Comparison of ENCODE assay signal across 1 cellular context in the genomic region with DNA sequence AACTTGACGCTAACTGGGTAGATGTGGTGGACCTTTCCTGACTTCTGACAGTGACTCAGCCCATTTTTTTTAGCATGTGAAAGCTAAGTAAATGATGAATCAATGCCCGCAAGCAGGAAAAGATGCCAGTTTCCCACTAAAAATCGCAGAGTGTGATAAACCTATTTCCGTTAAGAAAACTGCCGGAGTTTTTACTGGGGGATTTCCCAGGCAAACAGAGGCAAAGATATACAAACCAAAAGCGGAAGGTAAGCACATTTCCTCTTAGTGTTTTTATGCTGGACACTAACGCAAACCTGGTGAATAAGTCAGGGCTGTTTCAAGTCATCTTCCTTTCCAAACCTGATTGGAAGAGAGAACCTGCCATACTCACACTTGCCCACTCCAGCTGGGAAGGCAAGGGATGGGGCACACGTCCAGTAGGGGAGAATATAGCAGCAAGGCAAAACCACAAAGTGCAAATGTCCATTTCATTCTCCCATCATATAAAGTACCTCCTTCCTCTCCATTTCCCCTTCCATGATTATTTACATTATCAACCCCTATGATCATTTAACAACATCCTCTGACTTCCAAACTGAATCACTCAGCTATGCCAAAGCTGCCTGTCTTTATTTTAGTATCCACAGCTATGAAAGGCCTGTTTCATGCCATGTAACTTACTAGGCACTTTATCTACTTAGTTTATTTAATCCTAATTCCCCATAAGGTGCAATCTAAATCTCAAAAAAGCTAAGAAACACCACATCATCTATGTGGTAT.
TF ChIP-seq lines count a peak whose summit lies in the region.

No MANE protein-coding gene starts in this region.

TF ChIP-seq in HCT116, 20 proteins besides CTCF, POLR2A, EP300 and RAD21 (continued from another document):
- TF ChIP-seq CBX3 (IDR thresholded peaks at IDR 0.05; ENCODE audit: low read depth) (peak; percentile 32; the same call in 1 of the 2 replicates), SRF (IDR thresholded peaks at IDR 0.05; ENCODE audit: low read depth) (no peak), FOSL1 (IDR thresholded peaks at IDR 0.05; ENCODE audit: low read depth) (peak; percentile 49; the same call in 1 of the 2 replicates), YY1 (IDR thresholded peaks at IDR 0.05; ENCODE audit: extremely low read depth, insufficient replicate concordance, low read depth, low read length) (no peak), EZH2phosphoT487 (IDR thresholded peaks at IDR 0.05; ENCODE audit: borderline replicate concordance) (no peak), MAX (IDR thresholded peaks at IDR 0.05) (0 out of 2 replicates have a peak, but pooled peaks have one; percentile 34), ZNF274 (IDR thresholded peaks at IDR 0.05; ENCODE audit: low read depth, low read length) (no peak), CEBPB (IDR thresholded peaks at IDR 0.05; ENCODE audit: low read depth) (peak; percentile 41)
- TF ChIP-seq, protein P1, sequence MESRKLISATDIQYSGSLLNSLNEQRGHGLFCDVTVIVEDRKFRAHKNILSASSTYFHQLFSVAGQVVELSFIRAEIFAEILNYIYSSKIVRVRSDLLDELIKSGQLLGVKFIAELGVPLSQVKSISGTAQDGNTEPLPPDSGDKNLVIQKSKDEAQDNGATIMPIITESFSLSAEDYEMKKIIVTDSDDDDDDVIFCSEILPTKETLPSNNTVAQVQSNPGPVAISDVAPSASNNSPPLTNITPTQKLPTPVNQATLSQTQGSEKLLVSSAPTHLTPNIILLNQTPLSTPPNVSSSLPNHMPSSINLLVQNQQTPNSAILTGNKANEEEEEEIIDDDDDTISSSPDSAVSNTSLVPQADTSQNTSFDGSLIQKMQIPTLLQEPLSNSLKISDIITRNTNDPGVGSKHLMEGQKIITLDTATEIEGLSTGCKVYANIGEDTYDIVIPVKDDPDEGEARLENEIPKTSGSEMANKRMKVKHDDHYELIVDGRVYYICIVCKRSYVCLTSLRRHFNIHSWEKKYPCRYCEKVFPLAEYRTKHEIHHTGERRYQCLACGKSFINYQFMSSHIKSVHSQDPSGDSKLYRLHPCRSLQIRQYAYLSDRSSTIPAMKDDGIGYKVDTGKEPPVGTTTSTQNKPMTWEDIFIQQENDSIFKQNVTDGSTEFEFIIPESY (IDR thresholded peaks at IDR 0.05; ENCODE audit: extremely low read depth, insufficient replicate concordance, low read length) = no peak
